In genomic region chr16:87667443-87667842, GRCh38 we compare ENCODE assay signal across 18 cellular contexts.
DNase-seq lines count a peak whose midpoint lies in the region; ATAC-seq, FAIRE-seq and TF ChIP-seq lines count a peak whose summit lies in the region.
"Had no signal": no experiment of that assay in that cellular context is flagged by ENCODE, and none has a peak within 500 bp of the region (broad histone marks: within the 10 kb centered on the region; RNA-seq: fewer than 3 reads in every experiment).

No MANE protein-coding gene starts in this region.

- no peak overlapping the region for H2BK12ac ChIP-seq in neuronal stem cell (ENCODE audit: low read length)

- no TSS peak for BruUV-seq in HepG2 (replicated peaks; lab: Mats Ljungman, UMichigan)
- BruUV-seq in K562 (replicated peaks; lab: Mats Ljungman, UMichigan) = no TSS peak

- H3K27me3 ChIP-seq in HepG2 (ENCODE audit: control insufficient read depth in 1 of 2, insufficient read depth in 2 of 2, low read length in 2 of 2) = peaks cover 41 to 91% of the 10 kb centered on the region in 2 experiments
- H3K27me3 ChIP-seq in right lobe of liver = no peaks in the 10 kb centered on the region
- peaks cover 71 to 96% of the 10 kb centered on the region in 2 experiments for H3K27me3 ChIP-seq in K562 (ENCODE audit: control insufficient read depth in 2 of 2, insufficient read depth in 2 of 2, low read length in 2 of 2)
- H3K27me3 ChIP-seq in neuronal stem cell (ENCODE audit: control insufficient read depth in 3 of 3, insufficient read depth in 3 of 3, low read depth in 1 of 3, low read length in 3 of 3) = no peaks in the 10 kb centered on the region
- H3K27me3 ChIP-seq in tibial artery = peaks cover 0 to 74% of the 10 kb centered on the region in 2 donors

- H3K9me3 ChIP-seq in HepG2 (ENCODE audit: low read length) = no peaks in the 10 kb centered on the region
- H3K9me3 ChIP-seq in right lobe of liver = no peaks in the 10 kb centered on the region
- H3K9me3 ChIP-seq in K562 (replicated peaks; ENCODE audit: control insufficient read depth, insufficient read depth, low read depth, low read length) = no peaks in the 10 kb centered on the region
- H3K9me3 ChIP-seq in neuronal stem cell (replicated peaks in 1 of 2; ENCODE audit: control insufficient read depth in 2 of 2, insufficient read depth in 1 of 2, low read depth in 1 of 2, low read length in 2 of 2) = no peaks in the 10 kb centered on the region
- H3K9me3 ChIP-seq in tibial artery = no peaks in the 10 kb centered on the region
- H3K9me3 ChIP-seq: Caco-2, HAP-1 had no signal

- no peak overlapping the region for H2BK15ac ChIP-seq in neuronal stem cell (ENCODE audit: low read length)

- no peak overlapping the region for H2BK120ac ChIP-seq in neuronal stem cell (ENCODE audit: low read depth, low read length)

- no peaks in the 10 kb centered on the region for H3K9me1 ChIP-seq in K562 (ENCODE audit: control insufficient read depth, insufficient read depth, low read length)

- no peak overlapping the region for H4K8ac ChIP-seq in neuronal stem cell (ENCODE audit: low read depth, low read length)

- FAIRE-seq in HepG2 (lab: Jason Lieb, UNC) (no peak), K562 (lab: Jason Lieb, UNC) (no peak)
- FAIRE-seq: G401.6, GM12892 had no signal

- H3K79me1 ChIP-seq in neuronal stem cell (ENCODE audit: low read depth, low read length) = peaks cover 3% of the 10 kb centered on the region

- CTCF ChIA-PET in HepG2 (lab: Yijun Ruan, JAX; ENCODE audit: low intra/inter-chr PET ratio, low total read pairs) (no interaction called here), K562 (lab: Yijun Ruan, JAX; ENCODE audit: low intra/inter-chr PET ratio) (no interaction called here)

- WGBS in HepG2 (ENCODE audit: low lambda C conversion rate) = 18% methylated on average over 5 of the region's 7 CpGs
- 83% methylated on average over 1 of the region's 7 CpGs for WGBS in right lobe of liver (ENCODE audit: insufficient coverage, low coverage, low lambda C conversion rate, missing lambda C conversion rate)
- WGBS in K562 (ENCODE audit: insufficient coverage, low coverage, missing lambda C conversion rate) = 0% methylated on average over 7 of the region's 7 CpGs
- no CpG with 5 or more reads among the region's 7 CpGs for WGBS in neuronal stem cell (ENCODE audit: extremely low coverage in 2 of 2, insufficient read length in 2 of 2, insufficient replicate concordance in 1 of 2), 2 donors

- no peak overlapping the region for H2AK5ac ChIP-seq in neuronal stem cell (ENCODE audit: low read depth, low read length)

- POLR2A ChIA-PET in HepG2 (lab: Yijun Ruan, JAX) (no interaction called here), K562 (lab: Yijun Ruan, JAX) (interaction anchor here (0.6 kb wide), 2 partner anchors 14 to 65 kb away, joined by 3 to 4 read pairs; no protein-coding TSS in a partner anchor)

- H3K36me3 ChIP-seq in HepG2 (replicated peaks in 1 of 2; ENCODE audit: control insufficient read depth in 1 of 2, insufficient read depth in 2 of 2, low read length in 2 of 2) (no peaks in the 10 kb centered on the region), right lobe of liver (no peaks in the 10 kb centered on the region), K562 (ENCODE audit: control insufficient read depth, insufficient read depth, low read length) (no peaks in the 10 kb centered on the region), neuronal stem cell (replicated peaks in 1 of 2; ENCODE audit: control insufficient read depth in 2 of 2, insufficient read depth in 2 of 2, low read length in 2 of 2) (no peaks in the 10 kb centered on the region), tibial artery (no peaks in the 10 kb centered on the region)
- H3K36me3 ChIP-seq: HAP-1 had no signal

- H3K23ac ChIP-seq in neuronal stem cell (ENCODE audit: low read depth, low read length, poor library complexity) = no peak overlapping the region

- no peak for ATAC-seq in HepG2
- no peak for ATAC-seq in right lobe of liver
- ATAC-seq in K562 = no peak
- ATAC-seq: CD8-positive, alpha-beta T cell had no signal

- H2AFZ ChIP-seq in HepG2 (ENCODE audit: low read length) (no peak overlapping the region), K562 (ENCODE audit: low read depth, low read length) (no peak overlapping the region), neuronal stem cell (ENCODE audit: low read length) (no peak overlapping the region)
- H2AFZ ChIP-seq: GM23248 had no signal

- H3K4ac ChIP-seq in neuronal stem cell (ENCODE audit: low read length) = no peak overlapping the region

- no peak for DNase-seq in HepG2 (ENCODE audit: low spot score)
- DNase-seq in right lobe of liver = no peak
- no peak for DNase-seq in K562 (ENCODE audit: extremely low read depth in 1 of 4, low spot score in 3 of 4)
- DNase-seq in neuronal stem cell (ENCODE audit: low spot score) = no peak
- no peak for DNase-seq in stimulated activated CD4-positive, alpha-beta T cell treated with anti-CD3 and anti-CD28 coated beads, Interleukin-15, amount 100 ng/mL, for 24 hours
- DNase-seq in tibial artery = no peak
- DNase-seq: 8988T; Caco-2; CD4-positive, CD25-positive, alpha-beta regulatory T cell; CD8-positive, alpha-beta T cell; DMS153; DND-41; GM23248; HFFc6 had no signal

- H4K20me1 ChIP-seq in HepG2 (ENCODE audit: insufficient read depth, low read length) (peaks cover 7% of the 10 kb centered on the region; the same call in 1 of the 2 replicates), K562 (replicated peaks; ENCODE audit: control insufficient read depth, insufficient read depth, low read length) (peaks cover 27% of the 10 kb centered on the region; the same call in 1 of the 2 replicates)

- no peak overlapping the region for H4K91ac ChIP-seq in neuronal stem cell (ENCODE audit: low read depth, low read length, poor library complexity)

- TF ChIP-seq EP300 in HepG2 (IDR thresholded peaks at IDR 0.05; ENCODE audit: low read depth in 2 of 2, low read length in 2 of 2) (no peak), HepG2 (CRISPR knock-in tag; IDR thresholded peaks at IDR 0.05; ENCODE audit: borderline replicate concordance) (no peak), K562 (IDR thresholded peaks at IDR 0.05; ENCODE audit: low read length) (no peak)

- H3K27ac ChIP-seq in HepG2 (ENCODE audit: extremely low read length, insufficient read depth, low read length) (no peak overlapping the region), right lobe of liver (no peak overlapping the region), K562 (ENCODE audit: extremely low read depth, low read depth, low read length) (no peak overlapping the region), neuronal stem cell (replicated peaks; ENCODE audit: low read length) (no peak overlapping the region), tibial artery (no peak overlapping the region)
- H3K27ac ChIP-seq: C4-2B, GM23248 had no signal

- H3K9ac ChIP-seq in HepG2 (ENCODE audit: insufficient read depth, low read depth, low read length) (no peak overlapping the region), K562 (ENCODE audit: insufficient read depth in 1 of 2, low read depth in 2 of 2, low read length in 2 of 2) (no peak overlapping the region), neuronal stem cell (ENCODE audit: low read depth, low read length, poor library complexity) (no peak overlapping the region)
- H3K9ac ChIP-seq: GM23248 had no signal

- intact Hi-C loops in HepG2 (cut with micrococcal nuclease; ENCODE audit: unreplicated experiment) = loop anchor here (10.0 kb wide), 1 partner anchor 63 kb away; the partner anchor contains the start of gene JPH3
- intact Hi-C loops in right lobe of liver (cut with DNase I) = no loop called here
- intact Hi-C loops in K562 (cut with micrococcal nuclease) = no loop called here
- intact Hi-C loops in tibial artery (cut with DNase I; ENCODE audit: low total_unique reads) = no loop called here

- no peak overlapping the region for H2BK5ac ChIP-seq in neuronal stem cell (ENCODE audit: low read length)

- no peaks in the 10 kb centered on the region for H3K79me2 ChIP-seq in HepG2 (ENCODE audit: insufficient read depth, low read length)
- H3K79me2 ChIP-seq in K562 (ENCODE audit: control insufficient read depth, insufficient read depth, low read length) = no peaks in the 10 kb centered on the region

- in situ Hi-C loops in HepG2 (cut with HindIII; ENCODE audit: extremely low pct_ligation_motif_present, low pct_unique_long_range_greater_than_20kb) = no loop called here
- in situ Hi-C loops in K562 (cut with MboI) = no loop called here

- no peak for TF ChIP-seq CTCF in HepG2 (CRISPR knock-in tag; IDR thresholded peaks at IDR 0.05)
- TF ChIP-seq CTCF in right lobe of liver (IDR thresholded peaks at IDR 0.05) = no peak
- no peak for TF ChIP-seq CTCF in K562 (IDR thresholded peaks at IDR 0.05 in 2 of 3, conservative IDR thresholded peaks at IDR 0.05 in 1 of 3; ENCODE audit: insufficient read depth in 2 of 3, low read depth in 1 of 3, low read length in 3 of 3)
- TF ChIP-seq CTCF in tibial artery (IDR thresholded peaks at IDR 0.05) = no peak

- H3K4me3 ChIP-seq in HepG2 (replicated peaks in 1 of 3; ENCODE audit: insufficient read depth in 1 of 3, low read depth in 2 of 3, low read length in 3 of 3) (no peak overlapping the region), right lobe of liver (no peak overlapping the region), K562 (no peak overlapping the region), neuronal stem cell (ENCODE audit: low read length in 2 of 2) (no peak overlapping the region), tibial artery (no peak overlapping the region)
- H3K4me3 ChIP-seq: GM23248, HAP-1 had no signal

- no peak for TF ChIP-seq POLR2A in HepG2 (IDR thresholded peaks at IDR 0.05; ENCODE audit: insufficient read depth in 1 of 2, low read depth in 2 of 2, low read length in 2 of 2)
- no peak for TF ChIP-seq POLR2A in right lobe of liver (IDR thresholded peaks at IDR 0.05)
- TF ChIP-seq POLR2A in K562 (conservative IDR thresholded peaks at IDR 0.05) = no peak

- H3K18ac ChIP-seq in neuronal stem cell (ENCODE audit: low read length) = no peak overlapping the region

- H3K4me2 ChIP-seq in HepG2 (ENCODE audit: low read depth, low read length) (no peak overlapping the region), K562 (ENCODE audit: insufficient read depth, low read length) (no peak overlapping the region), neuronal stem cell (ENCODE audit: insufficient read depth, low read length, poor library complexity, severe bottlenecking) (no peak overlapping the region)

- peak overlapping the region; percentile 82 for H3K14ac ChIP-seq in neuronal stem cell (ENCODE audit: low read length)

- H3K4me1 ChIP-seq in HepG2 (ENCODE audit: insufficient read depth, low read length) (no peaks in the 10 kb centered on the region), right lobe of liver (no peaks in the 10 kb centered on the region), K562 (replicated peaks in 1 of 2; ENCODE audit: control insufficient read depth in 2 of 2, insufficient read depth in 2 of 2, low read length in 2 of 2) (peaks cover 0 to 13% of the 10 kb centered on the region in 2 experiments; a peak in 2 of 5 replicates), neuronal stem cell (ENCODE audit: control insufficient read depth in 2 of 2, insufficient read depth in 1 of 2, low read depth in 1 of 2, low read length in 2 of 2) (no peaks in the 10 kb centered on the region), tibial artery (no peaks in the 10 kb centered on the region)
- H3K4me1 ChIP-seq: Caco-2, HAP-1 had no signal

- TF ChIP-seq RAD21 in HepG2 (CRISPR knock-in tag; IDR thresholded peaks at IDR 0.05) = no peak
- TF ChIP-seq RAD21 in K562 (CRISPR knock-in tag; conservative IDR thresholded peaks at IDR 0.05 in 1 of 2, IDR thresholded peaks at IDR 0.05 in 1 of 2) = no peak

Comparison
In these comparisons a context has a peak if more than half of its experiments do, and no peak if none do; other contexts are left out.
1. Of the 241 proteins assayed by ChIP-seq in both HepG2 and K562: peak only in HepG2: none; only in K562: none; in both: EZH2; in neither: 240.